ENCODE assay signal across 2 cellular contexts in the genomic region with DNA sequence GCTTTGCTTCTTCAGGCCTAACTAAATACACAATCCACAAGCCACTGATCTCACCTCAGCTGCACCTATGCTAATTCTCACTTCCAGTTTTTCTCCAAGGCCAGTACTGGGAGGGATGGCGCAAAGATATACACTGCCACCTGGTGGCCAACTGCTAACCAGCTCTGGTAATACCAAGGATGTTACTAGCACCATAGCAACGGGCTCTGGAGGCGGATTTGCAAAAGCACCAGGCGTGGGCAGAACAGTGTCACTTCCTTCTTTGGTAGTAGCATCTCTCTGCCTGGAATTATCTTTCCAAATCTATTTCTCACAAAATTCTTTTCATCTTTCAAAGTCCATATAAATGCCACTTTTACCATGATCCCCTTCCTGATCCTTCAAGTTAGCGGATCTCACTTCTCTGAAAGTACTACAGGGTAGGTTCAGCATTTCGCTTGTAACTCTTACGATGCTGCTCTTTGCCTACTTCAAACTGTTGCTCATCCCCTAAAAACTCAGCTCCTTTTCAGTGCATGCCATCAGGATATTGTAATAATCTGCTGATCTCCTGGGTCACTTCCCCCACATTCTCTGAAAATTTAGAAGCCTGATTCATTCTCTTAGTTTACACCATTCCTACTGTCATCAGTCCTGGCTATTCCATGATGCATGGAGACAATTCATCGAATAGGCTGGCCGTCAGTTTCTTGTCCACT.
TF ChIP-seq lines count a peak whose summit lies in the region.

No MANE protein-coding gene starts in this region.

TF ChIP-seq in A549, 52 proteins besides CTCF, POLR2A, EP300 and RAD21:
- no peak for TF ChIP-seq HDAC2 (IDR thresholded peaks at IDR 0.05)
- TF ChIP-seq SMC3 (IDR thresholded peaks at IDR 0.05) = peak; percentile 93
TF ChIP-seq in A549: peak in this region for 1.

TF ChIP-seq in K562, 482 proteins besides CTCF, POLR2A, EP300 and RAD21 (continues in another document):
- TF ChIP-seq CTBP1 (IDR thresholded peaks at IDR 0.05; ENCODE audit: borderline replicate concordance) = peak; percentile 94
- TF ChIP-seq, protein P1, sequence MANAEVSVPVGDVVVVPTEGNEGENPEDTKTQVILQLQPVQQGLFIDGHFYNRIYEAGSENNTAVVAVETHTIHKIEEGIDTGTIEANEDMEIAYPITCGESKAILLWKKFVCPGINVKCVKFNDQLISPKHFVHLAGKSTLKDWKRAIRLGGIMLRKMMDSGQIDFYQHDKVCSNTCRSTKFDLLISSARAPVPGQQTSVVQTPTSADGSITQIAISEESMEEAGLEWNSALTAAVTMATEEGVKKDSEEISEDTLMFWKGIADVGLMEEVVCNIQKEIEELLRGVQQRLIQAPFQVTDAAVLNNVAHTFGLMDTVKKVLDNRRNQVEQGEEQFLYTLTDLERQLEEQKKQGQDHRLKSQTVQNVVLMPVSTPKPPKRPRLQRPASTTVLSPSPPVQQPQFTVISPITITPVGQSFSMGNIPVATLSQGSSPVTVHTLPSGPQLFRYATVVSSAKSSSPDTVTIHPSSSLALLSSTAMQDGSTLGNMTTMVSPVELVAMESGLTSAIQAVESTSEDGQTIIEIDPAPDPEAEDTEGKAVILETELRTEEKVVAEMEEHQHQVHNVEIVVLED (CRISPR knock-in tag; IDR thresholded peaks at IDR 0.05) = no peak
- no peak for TF ChIP-seq ZNF165 (CRISPR knock-in tag; IDR thresholded peaks at IDR 0.05; ENCODE audit: borderline replicate concordance)
- no peak for TF ChIP-seq BRD4 (IDR thresholded peaks at IDR 0.05)
- no peak for TF ChIP-seq DPF2 (IDR thresholded peaks at IDR 0.05)
- TF ChIP-seq LEF1 (IDR thresholded peaks at IDR 0.05) = no peak
- no peak for TF ChIP-seq PTTG1 (tag; IDR thresholded peaks at IDR 0.05; ENCODE audit: low read depth)
- no peak for TF ChIP-seq RNF219 (CRISPR knock-in tag; IDR thresholded peaks at IDR 0.05)
- TF ChIP-seq ESRRA (IDR thresholded peaks at IDR 0.05; ENCODE audit: borderline replicate concordance, low read depth) = 0 out of 2 replicates have a peak, but pooled peaks have one; percentile 13
- TF ChIP-seq SRF (CRISPR knock-in tag; IDR thresholded peaks at IDR 0.05) = peak; percentile 63 to 85; a peak in 2 of 4 replicates
- TF ChIP-seq SPI1 (IDR thresholded peaks at IDR 0.05; ENCODE audit: borderline replicate concordance, low read depth, low read length) = peak; percentile 79
- TF ChIP-seq BCOR (IDR thresholded peaks at IDR 0.05) = no peak
- no peak for TF ChIP-seq ZNF24 (IDR thresholded peaks at IDR 0.05)
- no peak for TF ChIP-seq CBFA2T3 (IDR thresholded peaks at IDR 0.05)
- TF ChIP-seq HDGF (IDR thresholded peaks at IDR 0.05) = no peak
- TF ChIP-seq, protein P2, sequence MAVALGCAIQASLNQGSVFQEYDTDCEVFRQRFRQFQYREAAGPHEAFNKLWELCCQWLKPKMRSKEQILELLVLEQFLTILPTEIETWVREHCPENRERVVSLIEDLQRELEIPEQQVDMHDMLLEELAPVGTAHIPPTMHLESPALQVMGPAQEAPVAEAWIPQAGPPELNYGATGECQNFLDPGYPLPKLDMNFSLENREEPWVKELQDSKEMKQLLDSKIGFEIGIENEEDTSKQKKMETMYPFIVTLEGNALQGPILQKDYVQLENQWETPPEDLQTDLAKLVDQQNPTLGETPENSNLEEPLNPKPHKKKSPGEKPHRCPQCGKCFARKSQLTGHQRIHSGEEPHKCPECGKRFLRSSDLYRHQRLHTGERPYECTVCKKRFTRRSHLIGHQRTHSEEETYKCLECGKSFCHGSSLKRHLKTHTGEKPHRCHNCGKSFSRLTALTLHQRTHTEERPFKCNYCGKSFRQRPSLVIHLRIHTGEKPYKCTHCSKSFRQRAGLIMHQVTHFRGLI (CRISPR knock-in tag; IDR thresholded peaks at IDR 0.05) = no peak
- no peak for TF ChIP-seq TCF3 (CRISPR knock-in tag; IDR thresholded peaks at IDR 0.05)
- no peak for TF ChIP-seq SUPT5H (IDR thresholded peaks at IDR 0.05)
- no peak for TF ChIP-seq ZFP91 (CRISPR knock-in tag; IDR thresholded peaks at IDR 0.05)
- TF ChIP-seq ADNP (tag; IDR thresholded peaks at IDR 0.05) = no peak
- TF ChIP-seq, protein P3, sequence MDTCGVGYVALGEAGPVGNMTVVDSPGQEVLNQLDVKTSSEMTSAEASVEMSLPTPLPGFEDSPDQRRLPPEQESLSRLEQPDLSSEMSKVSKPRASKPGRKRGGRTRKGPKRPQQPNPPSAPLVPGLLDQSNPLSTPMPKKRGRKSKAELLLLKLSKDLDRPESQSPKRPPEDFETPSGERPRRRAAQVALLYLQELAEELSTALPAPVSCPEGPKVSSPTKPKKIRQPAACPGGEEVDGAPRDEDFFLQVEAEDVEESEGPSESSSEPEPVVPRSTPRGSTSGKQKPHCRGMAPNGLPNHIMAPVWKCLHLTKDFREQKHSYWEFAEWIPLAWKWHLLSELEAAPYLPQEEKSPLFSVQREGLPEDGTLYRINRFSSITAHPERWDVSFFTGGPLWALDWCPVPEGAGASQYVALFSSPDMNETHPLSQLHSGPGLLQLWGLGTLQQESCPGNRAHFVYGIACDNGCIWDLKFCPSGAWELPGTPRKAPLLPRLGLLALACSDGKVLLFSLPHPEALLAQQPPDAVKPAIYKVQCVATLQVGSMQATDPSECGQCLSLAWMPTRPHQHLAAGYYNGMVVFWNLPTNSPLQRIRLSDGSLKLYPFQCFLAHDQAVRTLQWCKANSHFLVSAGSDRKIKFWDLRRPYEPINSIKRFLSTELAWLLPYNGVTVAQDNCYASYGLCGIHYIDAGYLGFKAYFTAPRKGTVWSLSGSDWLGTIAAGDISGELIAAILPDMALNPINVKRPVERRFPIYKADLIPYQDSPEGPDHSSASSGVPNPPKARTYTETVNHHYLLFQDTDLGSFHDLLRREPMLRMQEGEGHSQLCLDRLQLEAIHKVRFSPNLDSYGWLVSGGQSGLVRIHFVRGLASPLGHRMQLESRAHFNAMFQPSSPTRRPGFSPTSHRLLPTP (IDR thresholded peaks at IDR 0.05; ENCODE audit: borderline replicate concordance, extremely low read depth, insufficient read length) = no peak
- no peak for TF ChIP-seq NR3C1 (CRISPR knock-in tag; IDR thresholded peaks at IDR 0.05)
- no peak for TF ChIP-seq TAF9B (IDR thresholded peaks at IDR 0.05; ENCODE audit: partially characterized antibody)
- no peak for TF ChIP-seq CTCFL (IDR thresholded peaks at IDR 0.05; ENCODE audit: borderline replicate concordance, insufficient read depth, low read depth, low read length, poor library complexity, severe bottlenecking)
- TF ChIP-seq GTF2A2 (tag; IDR thresholded peaks at IDR 0.05) = no peak
- TF ChIP-seq NR1H2 (CRISPR knock-in tag; IDR thresholded peaks at IDR 0.05) = no peak
- no peak for TF ChIP-seq ZBTB9 (CRISPR knock-in tag; IDR thresholded peaks at IDR 0.05)
- TF ChIP-seq ZFP36 (IDR thresholded peaks at IDR 0.05; ENCODE audit: low read depth, low read length, partially characterized antibody) = no peak
- TF ChIP-seq MTA1 (IDR thresholded peaks at IDR 0.05; ENCODE audit: borderline replicate concordance) = no peak
- TF ChIP-seq SIX5 (IDR thresholded peaks at IDR 0.05; ENCODE audit: borderline replicate concordance in 1 of 2, insufficient read depth in 1 of 2, low read depth in 1 of 2, low read length in 2 of 2) = no peak
- TF ChIP-seq RUNX1 (IDR thresholded peaks at IDR 0.05; ENCODE audit: low read depth) = no peak
- TF ChIP-seq CCNT2 (IDR thresholded peaks at IDR 0.05; ENCODE audit: borderline replicate concordance, extremely low read depth, insufficient read length, low read depth, low read length) = no peak
- TF ChIP-seq POLR2G (IDR thresholded peaks at IDR 0.05; ENCODE audit: low read depth, low read length) = no peak
- no peak for TF ChIP-seq SRSF1 (IDR thresholded peaks at IDR 0.05; ENCODE audit: low read depth, low read length)
- 0 out of 2 replicates have a peak, but pooled peaks have one; percentile 45 for TF ChIP-seq CHAMP1 (IDR thresholded peaks at IDR 0.05)
- TF ChIP-seq SREBF1 (IDR thresholded peaks at IDR 0.05; ENCODE audit: borderline replicate concordance, low read depth, low read length) = no peak
- TF ChIP-seq, protein P4, sequence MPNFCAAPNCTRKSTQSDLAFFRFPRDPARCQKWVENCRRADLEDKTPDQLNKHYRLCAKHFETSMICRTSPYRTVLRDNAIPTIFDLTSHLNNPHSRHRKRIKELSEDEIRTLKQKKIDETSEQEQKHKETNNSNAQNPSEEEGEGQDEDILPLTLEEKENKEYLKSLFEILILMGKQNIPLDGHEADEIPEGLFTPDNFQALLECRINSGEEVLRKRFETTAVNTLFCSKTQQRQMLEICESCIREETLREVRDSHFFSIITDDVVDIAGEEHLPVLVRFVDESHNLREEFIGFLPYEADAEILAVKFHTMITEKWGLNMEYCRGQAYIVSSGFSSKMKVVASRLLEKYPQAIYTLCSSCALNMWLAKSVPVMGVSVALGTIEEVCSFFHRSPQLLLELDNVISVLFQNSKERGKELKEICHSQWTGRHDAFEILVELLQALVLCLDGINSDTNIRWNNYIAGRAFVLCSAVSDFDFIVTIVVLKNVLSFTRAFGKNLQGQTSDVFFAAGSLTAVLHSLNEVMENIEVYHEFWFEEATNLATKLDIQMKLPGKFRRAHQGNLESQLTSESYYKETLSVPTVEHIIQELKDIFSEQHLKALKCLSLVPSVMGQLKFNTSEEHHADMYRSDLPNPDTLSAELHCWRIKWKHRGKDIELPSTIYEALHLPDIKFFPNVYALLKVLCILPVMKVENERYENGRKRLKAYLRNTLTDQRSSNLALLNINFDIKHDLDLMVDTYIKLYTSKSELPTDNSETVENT (CRISPR knock-in tag; IDR thresholded peaks at IDR 0.05) = no peak
- TF ChIP-seq, protein P5, sequence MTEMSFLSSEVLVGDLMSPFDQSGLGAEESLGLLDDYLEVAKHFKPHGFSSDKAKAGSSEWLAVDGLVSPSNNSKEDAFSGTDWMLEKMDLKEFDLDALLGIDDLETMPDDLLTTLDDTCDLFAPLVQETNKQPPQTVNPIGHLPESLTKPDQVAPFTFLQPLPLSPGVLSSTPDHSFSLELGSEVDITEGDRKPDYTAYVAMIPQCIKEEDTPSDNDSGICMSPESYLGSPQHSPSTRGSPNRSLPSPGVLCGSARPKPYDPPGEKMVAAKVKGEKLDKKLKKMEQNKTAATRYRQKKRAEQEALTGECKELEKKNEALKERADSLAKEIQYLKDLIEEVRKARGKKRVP (CRISPR knock-in tag; IDR thresholded peaks at IDR 0.05) = no peak
- TF ChIP-seq MIER1 (IDR thresholded peaks at IDR 0.05; ENCODE audit: low read depth) = no peak
